16 cellular contexts compared by ENCODE assay signal in the genomic region with DNA sequence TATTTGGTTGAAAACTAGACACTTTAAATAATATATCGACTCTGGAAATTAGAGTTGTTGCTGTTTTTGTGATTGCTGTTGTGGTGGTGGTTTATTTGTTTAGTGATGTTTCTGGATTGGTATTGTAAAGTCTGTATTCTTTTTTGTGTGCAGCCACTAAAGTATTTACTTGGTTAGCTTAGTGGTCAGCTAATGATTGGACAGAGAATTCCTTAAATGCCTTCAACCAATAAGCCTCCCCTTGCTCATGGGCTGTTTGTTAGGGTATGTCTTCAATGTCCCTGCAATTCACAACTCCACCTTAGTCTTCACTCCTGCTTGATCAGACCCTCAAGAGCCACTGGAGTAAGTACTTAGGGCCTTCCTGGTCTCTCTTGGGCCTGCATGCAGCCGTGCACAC.
"Had no signal": no experiment of that assay in that cellular context is flagged by ENCODE, and none has a peak within 500 bp of the region (broad histone marks: within the 10 kb centered on the region; RNA-seq: fewer than 3 reads in every experiment).

No MANE protein-coding gene starts in this region.

- H3K4me3 ChIP-seq: esophagus squamous epithelium, right atrium auricular region, smooth muscle cell, tibial artery, vagina had no signal

- H3K4me2 ChIP-seq: smooth muscle cell had no signal

- FAIRE-seq: endometrium, frontal cortex, keratinocyte had no signal

- DNase-seq: activated CD4-positive, alpha-beta memory T cell treated with anti-CD3 and anti-CD28 coated beads for 36 hours; activated gamma-delta T cell treated with Interleukin-2 at 50 U/mL for 16 hours; activated T-cell treated with anti-CD3 and anti-CD28 coated beads, Interleukin-2, amount 50 U/mL, for 72 hours; cerebellar nuclear complex; esophagus squamous epithelium; midbrain; naive B cell; T-cell; tibial artery had no signal

- H3K27me3 ChIP-seq: esophagus squamous epithelium, right atrium auricular region, tibial artery, vagina had no signal

- H3K36me3 ChIP-seq: right atrium auricular region, vagina had no signal

- ATAC-seq: activated T-cell treated with anti-CD3 and anti-CD28 coated beads, Interleukin-2, amount 50 U/mL, for 72 hours; T-cell had no signal

- H3K9me3 ChIP-seq: right atrium auricular region, tibial artery had no signal

- H3K27ac ChIP-seq: esophagus squamous epithelium, right atrium auricular region, tibial artery, vagina, VCaP had no signal
